In the genomic region with DNA sequence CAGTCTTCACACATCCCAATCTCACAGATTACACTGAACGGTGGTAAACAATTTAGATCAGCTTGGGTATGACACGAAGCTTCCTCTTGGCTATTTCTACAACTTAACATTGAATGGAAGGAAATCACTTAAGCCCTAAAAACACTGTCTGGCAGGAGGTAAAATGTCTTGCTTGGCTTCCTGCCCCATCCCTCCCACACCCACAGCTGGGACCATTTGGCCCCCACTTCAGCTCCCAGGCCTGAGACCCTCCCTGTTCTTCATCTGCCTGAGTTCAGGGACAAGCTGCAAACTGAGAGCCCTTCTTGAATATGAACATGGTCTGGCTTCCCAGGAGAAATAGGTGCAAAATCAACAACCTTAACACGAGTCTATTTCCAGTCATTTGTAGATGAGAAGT, we compare ENCODE assay signal across 24 cellular contexts. TPM values are rescaled to one million over a fixed set of nuclear protein-coding genes. Genes with fewer than 3 reads are reported as not detected.
DNase-seq lines count a peak whose midpoint lies in the region; ATAC-seq and TF ChIP-seq lines count a peak whose summit lies in the region.
"Had no signal": no experiment of that assay in that cellular context is flagged by ENCODE, and none has a peak within 500 bp of the region (broad histone marks: within the 10 kb centered on the region; RNA-seq: fewer than 3 reads in every experiment).

No MANE protein-coding gene starts in this region.

- H2AFZ ChIP-seq in smooth muscle cell (ENCODE audit: low read depth): no peak overlapping the region
- H2AFZ ChIP-seq: GM23248 had no signal

- H3K9ac ChIP-seq in smooth muscle cell (ENCODE audit: low read depth): no peak overlapping the region
- H3K9ac ChIP-seq: BLaER1 treated with 17β-estradiol and CSF1 and Interleukin-3, amounts not matched to agents 10 nM and 100 nM; GM23248 had no signal

- H3K27ac Mint-ChIP-seq in endothelial cell (ENCODE audit: unreplicated experiment): peak overlapping the region; percentile 73
- H3K27ac Mint-ChIP-seq: CD14-positive monocyte; CD4-positive, alpha-beta T cell; CD8-positive, alpha-beta memory T cell had no signal

- no peaks in the 10 kb centered on the region for H3K36me3 Mint-ChIP-seq in endothelial cell (ENCODE audit: low read depth, unreplicated experiment)
- H3K36me3 Mint-ChIP-seq: CD14-positive monocyte; CD8-positive, alpha-beta memory T cell had no signal

- no peak for TF ChIP-seq POLR2A in lower leg skin (IDR thresholded peaks at IDR 0.05)

- H3K27me3 ChIP-seq in heart right ventricle (peaks cover 0 to 34% (median 0%) of the 10 kb centered on the region in 7 donors), smooth muscle cell (ENCODE audit: low read depth) (no peaks in the 10 kb centered on the region), left lung (peaks cover 16 to 44% of the 10 kb centered on the region in 2 donors)

- H3K27ac ChIP-seq in heart right ventricle (peak overlapping the region in 3 of 10 donors; percentile 84 to 96 (median 90)), coronary artery (no peak overlapping the region), smooth muscle cell (ENCODE audit: low read depth) (no peak overlapping the region), left lung (no peak overlapping the region)
- H3K27ac ChIP-seq: A549; BLaER1 treated with 17β-estradiol and CSF1 and Interleukin-3, amounts not matched to agents 10 nM and 100 nM; GM23248 had no signal

- intact Hi-C loops in heart right ventricle (cut with DNase I): loop anchor here in 3 of 10 donors (5.0 to 10.0 kb wide), 2 partner anchors 37 to 75 kb away; no protein-coding TSS in a partner anchor
- intact Hi-C loops in Right ventricle myocardium superior (cut with DNase I): no loop called here
- intact Hi-C loops in lower leg skin (cut with DNase I; ENCODE audit: low total_unique reads): no loop called here
- intact Hi-C loops in left lung (cut with DNase I): no loop called here

- H3K9me3 Mint-ChIP-seq in endothelial cell (ENCODE audit: unreplicated experiment): no peaks in the 10 kb centered on the region
- H3K9me3 Mint-ChIP-seq: CD4-positive, alpha-beta T cell; CD8-positive, alpha-beta memory T cell had no signal

- H3K4me1 Mint-ChIP-seq in endothelial cell (ENCODE audit: unreplicated experiment): peaks cover 43% of the 10 kb centered on the region

- peaks cover under 1% of the 10 kb centered on the region for H3F3A ChIP-seq in smooth muscle cell (ENCODE audit: low read depth)

- ATAC-seq in heart right ventricle (peak in 6 of 8 donors; percentile 3 to 48 (median 34)), Right ventricle myocardium superior (ENCODE audit: poor library complexity) (no peak), left lung (no peak)
- ATAC-seq: A549, GM12878 had no signal

- TF ChIP-seq CTCF in heart right ventricle (IDR thresholded peaks at IDR 0.05): no peak
- no peak for TF ChIP-seq CTCF in coronary artery (IDR thresholded peaks at IDR 0.05)
- no peak for TF ChIP-seq CTCF in endothelial cell (IDR thresholded peaks at IDR 0.05; ENCODE audit: unreplicated experiment)
- TF ChIP-seq CTCF in smooth muscle cell (IDR thresholded peaks at IDR 0.05; ENCODE audit: borderline replicate concordance, insufficient read depth, poor library complexity, severe bottlenecking): no peak
- no peak for TF ChIP-seq CTCF in lower leg skin (IDR thresholded peaks at IDR 0.05)
- TF ChIP-seq CTCF in left lung (IDR thresholded peaks at IDR 0.05): no peak

- H3K9me3 ChIP-seq in heart right ventricle (no peaks in the 10 kb centered on the region), smooth muscle cell (replicated peaks; ENCODE audit: low read depth) (no peaks in the 10 kb centered on the region), left lung (no peaks in the 10 kb centered on the region)
- H3K9me3 ChIP-seq: A549, BE2C had no signal

- H3K4me3 Mint-ChIP-seq in endothelial cell (ENCODE audit: unreplicated experiment): no peak overlapping the region
- H3K4me3 Mint-ChIP-seq: CD4-positive, alpha-beta T cell; CD8-positive, alpha-beta memory T cell had no signal

- H3K36me3 ChIP-seq in heart right ventricle: no peaks in the 10 kb centered on the region
- no peaks in the 10 kb centered on the region for H3K36me3 ChIP-seq in smooth muscle cell (ENCODE audit: low read depth)
- H3K36me3 ChIP-seq in left lung: no peaks in the 10 kb centered on the region
- H3K36me3 ChIP-seq: BE2C; BLaER1 treated with 17β-estradiol and CSF1 and Interleukin-3, amounts not matched to agents 10 nM and 100 nM had no signal

- H3K27me3 Mint-ChIP-seq in endothelial cell (ENCODE audit: unreplicated experiment): peaks cover 4% of the 10 kb centered on the region

- DNase-seq in heart right ventricle: peak in 1 of 2 donors; percentile 52
- DNase-seq in Right ventricle myocardium superior: no peak
- DNase-seq in coronary artery (ENCODE audit: low spot score): peak; percentile 33
- no peak for DNase-seq in endothelial cell (ENCODE audit: low spot score)
- no peak for DNase-seq in smooth muscle cell (lab: John Stamatoyannopoulos, UW; ENCODE audit: unreplicated experiment)
- no peak for DNase-seq in lower leg skin (ENCODE audit: low spot score in 2 of 2)
- DNase-seq in left lung: no peak
- DNase-seq: 8988T; ACHN; AML-193; BE2C; CD4-positive, alpha-beta T cell; CD8-positive, alpha-beta memory T cell; DMS 273 treated with DMSO at 0.1 percent for 48 hours; DMS79; EL; GDM1; GM23248; H7; HCEC 1CT had no signal

- WGBS in heart right ventricle, 2 donors: 45 to 47% methylated on average over 3 of the region's 3 CpGs
- 40% methylated on average over 3 of the region's 3 CpGs for WGBS in smooth muscle cell (ENCODE audit: low lambda C conversion rate)
- 54 to 64% methylated on average over 3 of the region's 3 CpGs for WGBS in lower leg skin, 2 donors

- H3K4me1 ChIP-seq in heart right ventricle: peaks cover 3 to 67% (median 27%) of the 10 kb centered on the region in 9 donors
- H3K4me1 ChIP-seq in smooth muscle cell (ENCODE audit: low read depth): peaks cover 17% of the 10 kb centered on the region
- peaks cover 2 to 18% of the 10 kb centered on the region in 2 donors for H3K4me1 ChIP-seq in left lung
- H3K4me1 ChIP-seq: A549, BE2C had no signal

- peaks cover 21% of the 10 kb centered on the region for H3K79me2 ChIP-seq in smooth muscle cell (ENCODE audit: low read depth)

- H4K20me1 ChIP-seq in smooth muscle cell (ENCODE audit: low read depth): no peaks in the 10 kb centered on the region
- H4K20me1 ChIP-seq: BLaER1 treated with 17β-estradiol and CSF1 and Interleukin-3, amounts not matched to agents 10 nM and 100 nM had no signal

- H3K4me2 ChIP-seq in smooth muscle cell: peak overlapping the region; percentile 14
- H3K4me2 ChIP-seq: A549; BLaER1 treated with 17β-estradiol and CSF1 and Interleukin-3, amounts not matched to agents 10 nM and 100 nM had no signal

- H3K4me3 ChIP-seq in heart right ventricle: no peak overlapping the region
- no peak overlapping the region for H3K4me3 ChIP-seq in coronary artery
- H3K4me3 ChIP-seq in smooth muscle cell: no peak overlapping the region
- H3K4me3 ChIP-seq in lower leg skin (ENCODE audit: low read depth, poor library complexity, severe bottlenecking): no peak overlapping the region
- no peak overlapping the region for H3K4me3 ChIP-seq in left lung
- H3K4me3 ChIP-seq: A549; BLaER1 treated with 17β-estradiol and CSF1 and Interleukin-3, amounts not matched to agents 10 nM and 100 nM; GM12878; GM23248 had no signal

RNA-seq across cellular contexts. Expression of gene COL15A1, which starts 3.4 kb away (rescaled TPM):
- total RNA-seq in heart right ventricle: 10 to 100 TPM; 31.0 to 64.8 (median 52.9) TPM
- polyA plus RNA-seq in heart right ventricle: 10 to 100 TPM; 25.6 to 27.0 TPM
- total RNA-seq in Right ventricle myocardium superior: 55.9 TPM
- total RNA-seq in endothelial cell (ENCODE audit: unreplicated experiment): 24.0 TPM
- total RNA-seq in smooth muscle cell: 222 and 313 TPM in 2 replicates
- 167 and 293 TPM in 2 replicates for polyA plus RNA-seq in smooth muscle cell
- total RNA-seq in lower leg skin: 10 to 100 TPM in 1 of 4 donors, 1 to 10 TPM in 3; 2.3 to 14.1 (median 8.3) TPM
- total RNA-seq in left lung: 10 to 100 TPM; 42.7 to 58.4 TPM
- total RNA-seq: CD4-positive, alpha-beta T cell; CD8-positive, alpha-beta memory T cell; H7 had no signal

Comparison
In these comparisons a context has a peak if more than half of its experiments do, and no peak if none do; other contexts are left out.
1. ATAC-seq: peak in heart right ventricle (6 of 8); none in Right ventricle myocardium superior (single experiment) and left lung (single experiment).